ENCODE assay signal across 8 cellular contexts in genomic region chr1:108747128-108747827, GRCh38. TPM values are rescaled to one million over a fixed set of nuclear protein-coding genes. Genes with fewer than 3 reads are reported as not detected.
DNase-seq lines count a peak whose midpoint lies in the region; ATAC-seq and TF ChIP-seq lines count a peak whose summit lies in the region.

No MANE protein-coding gene starts in this region.

- TSS peak; percentile 82 for BruUV-seq in OCI-LY7 (replicated peaks; lab: Mats Ljungman, UMichigan)

- H3K36me3 Mint-ChIP-seq in natural killer cell: peaks cover 7% of the 10 kb centered on the region

- H3K79me2 ChIP-seq in OCI-LY7 (ENCODE audit: insufficient read depth, low read depth, low read length): peaks cover 14% of the 10 kb centered on the region

- TF ChIP-seq CTCF in OCI-LY7 (conservative IDR thresholded peaks at IDR 0.05; ENCODE audit: low read length) (no peak), fibroblast of villous mesenchyme (IDR thresholded peaks at IDR 0.05; ENCODE audit: insufficient read depth, low read depth, low read length) (no peak), natural killer cell (IDR thresholded peaks at IDR 0.05) (no peak), testis (IDR thresholded peaks at IDR 0.05) (no peak)

- peak overlapping the region; percentile 73 for H3K4me2 ChIP-seq in OCI-LY7 (ENCODE audit: low read length)

- no peaks in the 10 kb centered on the region for H4K20me1 ChIP-seq in OCI-LY7 (ENCODE audit: insufficient read depth, low read length)

- H3K9me2 ChIP-seq in OCI-LY7 (ENCODE audit: insufficient read depth, low read length): no peaks in the 10 kb centered on the region

- 0 to 2% methylated on average over 19 of the region's 19 CpGs for WGBS in testis, 2 donors

- peaks cover 11% of the 10 kb centered on the region for H3K36me3 ChIP-seq in OCI-LY7 (ENCODE audit: insufficient read depth, low read length)
- H3K36me3 ChIP-seq in testis (ENCODE audit: low read depth, missing control alignments): no peaks in the 10 kb centered on the region

- H2AFZ ChIP-seq in OCI-LY7 (ENCODE audit: low read length): peak overlapping the region; percentile 85

- H3K27ac ChIP-seq in OCI-LY7 (ENCODE audit: low read depth, low read length, poor library complexity, severe bottlenecking): peak overlapping the region; percentile 56
- H3K27ac ChIP-seq in testis: peak overlapping the region; percentile 86 to 98

- H3K27me3 ChIP-seq in testis: no peaks in the 10 kb centered on the region

- DNase-seq in COLO668 (lab: John Stamatoyannopoulos, UW; ENCODE audit: unreplicated experiment) (peak; percentile 74), HUDEP-2 (lab: John Stamatoyannopoulos, UW; ENCODE audit: unreplicated experiment in 76 of 76) (peak in 65 of 76 experiments; percentile 9 to 75 (median 46)), OCI-LY7 (ENCODE audit: low spot score) (peak; percentile 42), fibroblast of villous mesenchyme (ENCODE audit: low read depth) (peak; percentile 89), natural killer cell (peak; percentile 33), testis (peak; percentile 92)
- DNase-seq in activated effector memory CD4-positive, alpha-beta T cell treated with anti-CD3 and anti-CD28 coated beads, Interleukin-2, amount 50 U/mL, for 16 hours: peak; percentile 75

- H3K4me3 ChIP-seq in OCI-LY7 (ENCODE audit: low read depth, low read length, poor library complexity, severe bottlenecking) (peak overlapping the region; percentile 88), fibroblast of villous mesenchyme (ENCODE audit: low read depth, low read length) (peak overlapping the region; percentile 86), testis (peak overlapping the region; percentile 78 to 88)

- H3K4me3 Mint-ChIP-seq in natural killer cell: peak overlapping the region; percentile 100

- H3K27ac Mint-ChIP-seq in natural killer cell: peak overlapping the region; percentile 97 to 100

- intact Hi-C loops in OCI-LY7 (cut with micrococcal nuclease; ENCODE audit: unreplicated experiment): loop anchor here (2.0 to 5.0 kb wide), 2 partner anchors 130 to 188 kb away; partner anchors contain the start of gene GPSM2
- intact Hi-C loops in natural killer cell (cut with micrococcal nuclease): loop anchor here (1.0 to 5.0 kb wide), 2 partner anchors 55 to 345 kb away; partner anchors contain the start of genes PRPF38B and TMEM167B
- intact Hi-C loops in testis (cut with DNase I; ENCODE audit: low total_unique reads): no loop called here

- H3K27me3 Mint-ChIP-seq in natural killer cell (ENCODE audit: low read depth in 2 of 2): peaks cover 0 to 3% of the 10 kb centered on the region in 2 donors

- CTCF ChIA-PET in OCI-LY7 (lab: Charles Lee; ENCODE audit: unreplicated experiment): no interaction called here

- TF ChIP-seq POLR2A in testis (IDR thresholded peaks at IDR 0.05): no peak

- POLR2A ChIA-PET in OCI-LY7 (lab: Charles Lee): no interaction called here

- H3K9me3 ChIP-seq in OCI-LY7 (ENCODE audit: low read length) (no peaks in the 10 kb centered on the region), testis (no peaks in the 10 kb centered on the region)

- H3K4me1 Mint-ChIP-seq in natural killer cell: peaks cover 36 to 37% of the 10 kb centered on the region in 2 donors

- H3K4me1 ChIP-seq in OCI-LY7 (ENCODE audit: insufficient read depth, low read length, poor library complexity, severe bottlenecking) (peaks cover 3% of the 10 kb centered on the region), testis (peaks cover 4% of the 10 kb centered on the region)

- no peaks in the 10 kb centered on the region for H3K9me3 Mint-ChIP-seq in natural killer cell

- peak; percentile 12 for ATAC-seq in GM19467 (IDR thresholded peaks at IDR 0.05; ENCODE audit: unreplicated experiment)
- no peak for ATAC-seq in natural killer cell

RNA-seq across cellular contexts. Expression of gene STXBP3, which starts 0.8 kb away (rescaled TPM):
- 27.7 and 28.3 TPM in 2 replicates for total RNA-seq in OCI-LY7 (2014; rRNA removed; shearing (Covaris generic))
- total RNA-seq in OCI-LY7 (2022) (38.2 and 45.7 TPM in 2 replicates), fibroblast of villous mesenchyme (39.9 and 79.5 TPM in 2 replicates), natural killer cell (10 to 100 TPM; 63.1 to 71.4 (median 69.2) TPM), testis (10 to 100 TPM; 59.6 to 71.8 TPM)
- polyA plus RNA-seq in testis (ENCODE audit: insufficient read depth, low read depth, low replicate concordance): 22.7 TPM

RNA-seq across cellular contexts. Expression of gene FNDC7, which starts 34.6 kb away (rescaled TPM):
- not detected in 2 replicates for total RNA-seq in OCI-LY7 (2014; rRNA removed; shearing (Covaris generic))
- total RNA-seq in OCI-LY7 (2022) (not detected in 2 replicates), fibroblast of villous mesenchyme (0.43 TPM in 1 of 2 replicates, not detected in the other), natural killer cell (under 1 TPM in 2 of 3 donors, not detected in 1; 0.14 to 0.43 TPM), testis (10 to 100 TPM in 1 of 2 donors, 1 to 10 TPM in 1; 7.6 to 11.2 TPM)
- polyA plus RNA-seq in testis (ENCODE audit: insufficient read depth, low read depth, low replicate concordance): 3.2 TPM

RNA-seq across cellular contexts. Expression of gene PRPF38B, which starts 55.2 kb away (rescaled TPM):
- total RNA-seq in OCI-LY7 (2014; rRNA removed; shearing (Covaris generic)): 37.7 and 47.4 TPM in 2 replicates
- total RNA-seq in OCI-LY7 (2022) (72.0 and 73.8 TPM in 2 replicates), fibroblast of villous mesenchyme (17.1 and 21.6 TPM in 2 replicates), natural killer cell (100 to 1,000 TPM; 115 to 158 (median 156) TPM), testis (10 to 100 TPM; 28.1 to 29.0 TPM)
- polyA plus RNA-seq in testis (ENCODE audit: insufficient read depth, low read depth, low replicate concordance): 8.6 TPM

Comparison
In these comparisons a context has a peak if more than half of its experiments do, and no peak if none do; other contexts are left out.
1. DNase-seq: peak in every context shown above with its lines; median percentile 92 in testis; 89 in fibroblast of villous mesenchyme; 75 in activated effector memory CD4-positive, alpha-beta T cell treated with anti-CD3 and anti-CD28 coated beads, Interleukin-2, amount 50 U/mL, for 16 hours; 74 in COLO668; 46 in HUDEP-2; 42 in OCI-LY7; 33 in natural killer cell.